23 cellular contexts compared by ENCODE assay signal in genomic region chr4:83267835-83268475, GRCh38. TPM values are rescaled to one million over a fixed set of nuclear protein-coding genes. Genes with fewer than 3 reads are reported as not detected.
DNase-seq lines count a peak whose midpoint lies in the region; ATAC-seq and TF ChIP-seq lines count a peak whose summit lies in the region.
"Had no signal": no experiment of that assay in that cellular context is flagged by ENCODE, and none has a peak within 500 bp of the region (broad histone marks: within the 10 kb centered on the region; RNA-seq: fewer than 3 reads in every experiment).

No MANE protein-coding gene starts in this region.

- H3K4me1 Mint-ChIP-seq in stimulated activated naive CD8-positive, alpha-beta T cell treated with anti-CD3 and anti-CD28 coated beads, Interleukin-15, amount 100 ng/mL, for 72 hours: peaks cover 12% of the 10 kb centered on the region

- peaks cover 0 to 78% (median 47%) of the 10 kb centered on the region in 4 donors for H3K36me3 ChIP-seq in stomach

- H3K27me3 ChIP-seq in HL-60 (ENCODE audit: insufficient read depth, poor library complexity, severe bottlenecking) (no peaks in the 10 kb centered on the region), stomach (no peaks in the 10 kb centered on the region)
- H3K27me3 ChIP-seq: heart right ventricle had no signal

- no peak overlapping the region for H3K4me3 Mint-ChIP-seq in stimulated activated naive CD8-positive, alpha-beta T cell treated with anti-CD3 and anti-CD28 coated beads, Interleukin-15, amount 100 ng/mL, for 72 hours
- H3K4me3 Mint-ChIP-seq: naive thymus-derived CD8-positive, alpha-beta T cell had no signal

- TF ChIP-seq CTCF in HL-60 (IDR thresholded peaks at IDR 0.05; ENCODE audit: insufficient read depth, low read length) (no peak), stomach (IDR thresholded peaks at IDR 0.05) (no peak)

- peak overlapping the region in 1 of 2 donors; percentile 69 for H3K27ac Mint-ChIP-seq in activated naive CD4-positive, alpha-beta T cell treated with anti-CD3 and anti-CD28 coated beads, Interleukin-2, amount 50 U/mL, for 72 hours
- no peak overlapping the region for H3K27ac Mint-ChIP-seq in stimulated activated naive CD8-positive, alpha-beta T cell treated with anti-CD3 and anti-CD28 coated beads, Interleukin-15, amount 100 ng/mL, for 72 hours
- H3K27ac Mint-ChIP-seq: naive thymus-derived CD8-positive, alpha-beta T cell had no signal

- no peaks in the 10 kb centered on the region for H3K9me3 ChIP-seq in stomach
- H3K9me3 ChIP-seq: HAP-1, heart right ventricle had no signal

- TF ChIP-seq POLR2A in stomach (IDR thresholded peaks at IDR 0.05): no peak

- no peak overlapping the region for H3K4me3 ChIP-seq in HL-60 (replicated peaks; ENCODE audit: insufficient read depth, low read length)
- no peak overlapping the region for H3K4me3 ChIP-seq in stomach
- H3K4me3 ChIP-seq: HAP-1, heart right ventricle had no signal

- peaks cover 0 to 7% of the 10 kb centered on the region in 2 donors for H3K36me3 Mint-ChIP-seq in activated naive CD4-positive, alpha-beta T cell treated with anti-CD3 and anti-CD28 coated beads, Interleukin-2, amount 50 U/mL, for 72 hours

- intact Hi-C loops in stomach (cut with DNase I; ENCODE audit: low total_unique reads): no loop called here

- H3K4me1 ChIP-seq in stomach: no peaks in the 10 kb centered on the region
- H3K4me1 ChIP-seq: parathyroid adenoma had no signal

- H3K9me3 Mint-ChIP-seq in activated naive CD4-positive, alpha-beta T cell treated with anti-CD3 and anti-CD28 coated beads, Interleukin-2, amount 50 U/mL, for 72 hours: no peaks in the 10 kb centered on the region
- H3K9me3 Mint-ChIP-seq in stimulated activated naive CD8-positive, alpha-beta T cell treated with anti-CD3 and anti-CD28 coated beads, Interleukin-15, amount 100 ng/mL, for 72 hours: no peaks in the 10 kb centered on the region
- H3K9me3 Mint-ChIP-seq: naive thymus-derived CD8-positive, alpha-beta T cell had no signal

- WGBS in stomach, 5 donors: 91 to 98% (median 93%) methylated on average over 3 of the region's 3 CpGs

- ATAC-seq in activated naive CD4-positive, alpha-beta T cell treated with anti-CD3 and anti-CD28 coated beads, Interleukin-2, amount 50 U/mL, for 72 hours: peak; percentile 52 to 79
- peak; percentile 67 for ATAC-seq in stimulated activated naive CD8-positive, alpha-beta T cell treated with anti-CD3 and anti-CD28 coated beads, Interleukin-15, amount 100 ng/mL, for 72 hours
- no peak for ATAC-seq in GM21367 (IDR thresholded peaks at IDR 0.05; ENCODE audit: unreplicated experiment)
- ATAC-seq: heart right ventricle; left lobe of liver; naive thymus-derived CD8-positive, alpha-beta T cell had no signal

- TF ChIP-seq EP300 in stomach (IDR thresholded peaks at IDR 0.05): no peak

- H3K27me3 Mint-ChIP-seq in stimulated activated naive CD8-positive, alpha-beta T cell treated with anti-CD3 and anti-CD28 coated beads, Interleukin-15, amount 100 ng/mL, for 72 hours: no peaks in the 10 kb centered on the region
- H3K27me3 Mint-ChIP-seq: naive thymus-derived CD8-positive, alpha-beta T cell had no signal

- DNase-seq in activated naive CD4-positive, alpha-beta T cell treated with anti-CD3 and anti-CD28 coated beads, Interleukin-2, amount 50 U/mL, for 72 hours (ENCODE audit: low spot score in 2 of 2): no peak
- DNase-seq in activated naive CD4-positive, alpha-beta T cell treated with anti-CD3 and anti-CD28 coated beads, Interleukin-2, amount 50 U/mL, for 16 hours: no peak
- no peak for DNase-seq in HL-60 (ENCODE audit: low read depth in 1 of 2, low spot score in 1 of 2)
- DNase-seq in amniotic epithelial cell (ENCODE audit: low read depth): peak; percentile 10
- DNase-seq in stimulated activated naive CD8-positive, alpha-beta T cell treated with anti-CD3 and anti-CD28 coated beads, Interleukin-15, amount 100 ng/mL, for 72 hours: no peak
- DNase-seq in stomach: no peak
- no peak for DNase-seq in GM03348 (ENCODE audit: low spot score)
- DNase-seq: activated CD4-positive, alpha-beta T cell treated with anti-CD3 and anti-CD28 coated beads for 4 hours; heart right ventricle; naive thymus-derived CD8-positive, alpha-beta T cell; NCI-H2029; NCI-H2227 treated with DMSO at 0.1 percent for 48 hours; SHP77 treated with DMSO at 0.1 percent for 48 hours; stimulated activated CD4-positive, alpha-beta T cell treated with anti-CD3 and anti-CD28 coated beads, Interleukin-12 subunit alpha, Interleukin-12 subunit beta, amount 100 ng/mL, for 4 hours; substantia nigra; T-helper 1 cell had no signal

- H3K27ac ChIP-seq in HL-60 (replicated peaks) (peak overlapping the region; percentile 88), stomach (no peak overlapping the region)
- H3K27ac ChIP-seq: C4-2B, epithelial cell of prostate, heart right ventricle, KMS-11, parathyroid adenoma had no signal

RNA-seq across cellular contexts. Expression of gene COQ2, which starts 16.6 kb away (rescaled TPM):
- 10 to 100 TPM; 17.8 to 18.7 TPM for total RNA-seq in activated naive CD4-positive, alpha-beta T cell treated with anti-CD3 and anti-CD28 coated beads, Interleukin-2, amount 50 U/mL, for 72 hours
- total RNA-seq in stomach: 10 to 100 TPM in 1 of 5 donors, 1 to 10 TPM in 4; 1.8 to 10.1 (median 9.1) TPM
- polyA plus RNA-seq in stomach: 1 to 10 TPM; 2.9 to 7.1 (median 5.1) TPM
